ENCODE assay signal across 11 cellular contexts in the genomic region with DNA sequence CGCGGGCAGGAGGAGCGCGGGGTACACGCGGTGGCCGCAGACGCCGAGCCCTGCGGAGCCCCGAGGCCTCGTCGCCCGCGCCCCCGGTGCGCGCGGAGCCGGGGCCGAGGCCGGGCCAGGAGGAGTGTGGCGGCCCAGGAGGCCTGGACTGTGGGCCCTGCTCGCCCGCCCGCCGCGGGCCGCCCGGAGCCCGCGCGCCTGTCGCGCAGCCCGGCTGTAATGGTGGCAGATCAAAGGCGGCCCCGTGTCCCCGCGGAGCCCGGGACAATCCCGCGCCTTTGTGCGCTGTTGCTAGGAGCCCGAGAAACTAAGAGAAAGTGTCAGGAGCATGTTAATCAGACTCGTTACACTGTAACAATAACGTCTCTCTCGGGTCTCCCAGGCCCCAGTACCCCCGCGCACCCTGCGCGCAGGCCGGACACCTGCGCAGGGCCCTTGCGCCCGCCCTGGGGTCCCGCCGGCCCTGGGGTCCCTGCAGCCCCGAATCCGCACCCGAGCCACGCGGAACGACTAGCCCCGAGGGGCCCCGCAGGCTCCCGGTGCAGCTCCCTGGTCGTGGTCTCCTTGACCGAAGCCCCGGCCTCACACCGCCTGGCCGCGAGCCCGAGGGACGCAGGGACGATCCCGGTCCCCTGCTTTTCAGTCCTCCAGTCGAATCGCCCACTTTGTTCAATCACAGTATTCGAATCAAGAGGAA.
A peak's percentile ranks its signal among the peaks of the same experiment; 100 is the strongest.
DNase-seq lines count a peak whose midpoint lies in the region; ATAC-seq and TF ChIP-seq lines count a peak whose summit lies in the region.
"Had no signal": no experiment of that assay in that cellular context is flagged by ENCODE, and none has a peak within 500 bp of the region (broad histone marks: within the 10 kb centered on the region; RNA-seq: fewer than 3 reads in every experiment).

No MANE protein-coding gene starts in this region.

- H3K4me3 ChIP-seq in left ventricle myocardium inferior (peak overlapping the region; percentile 55), right atrium auricular region (peak overlapping the region in 1 of 2 donors; percentile 40), coronary artery (peak overlapping the region; percentile 68), vagina (peak overlapping the region; percentile 15 to 34), BE2C (ENCODE audit: low read depth, low read length) (no peak overlapping the region), adrenal gland (peak overlapping the region in 1 of 4 donors; percentile 63)
- peak overlapping the region; percentile 62 for H3K4me3 ChIP-seq in naive thymus-derived CD4-positive, alpha-beta T cell (ENCODE audit: low read length)
- H3K4me3 ChIP-seq: K562 had no signal

- intact Hi-C loops in left ventricle myocardium inferior (cut with micrococcal nuclease), result loop anchor here (10.0 kb wide), 1 partner anchor 339 kb away; no protein-coding TSS in a partner anchor
- intact Hi-C loops in naive thymus-derived CD4-positive, alpha-beta T cell (cut with micrococcal nuclease), result loop anchor here (1.0 to 10.0 kb wide), 3 partner anchors 66 to 451 kb away; no protein-coding TSS in a partner anchor
- intact Hi-C loops in vagina (cut with DNase I), result no loop called here
- intact Hi-C loops in adrenal gland (cut with DNase I), result no loop called here

- peaks cover 54 to 73% (median 60%) of the 10 kb centered on the region in 5 donors for H3K27me3 Mint-ChIP-seq in naive thymus-derived CD4-positive, alpha-beta T cell

- no peak for TF ChIP-seq POLR2A in vagina (IDR thresholded peaks at IDR 0.05)
- no peak for TF ChIP-seq POLR2A in adrenal gland (IDR thresholded peaks at IDR 0.05)

- peak overlapping the region; percentile 2 to 96 (median 82) for H3K4me3 Mint-ChIP-seq in naive thymus-derived CD4-positive, alpha-beta T cell

- WGBS in adrenal gland, 4 donors, result 29 to 61% (median 32%) methylated on average over 36 to 80 of the region's 80 CpGs

- peaks cover 0 to 1% (median 0%) of the 10 kb centered on the region in 11 donors for H3K9me3 Mint-ChIP-seq in naive thymus-derived CD4-positive, alpha-beta T cell

- POLR2A ChIA-PET in naive thymus-derived CD4-positive, alpha-beta T cell (lab: Charles Lee), result interaction anchor here (0.6 kb wide), 1 partner anchor 306 kb away, joined by 3 read pairs; no protein-coding TSS in a partner anchor

- CTCF ChIA-PET in naive thymus-derived CD4-positive, alpha-beta T cell (lab: Charles Lee), result interaction anchor here (1.0 kb wide), 1 partner anchor 619 kb away, joined by 3 read pairs; no protein-coding TSS in a partner anchor

- no peak overlapping the region for H3K27ac Mint-ChIP-seq in naive thymus-derived CD4-positive, alpha-beta T cell

- H3K4me1 Mint-ChIP-seq in naive thymus-derived CD4-positive, alpha-beta T cell, result peaks cover 7 to 24% (median 16%) of the 10 kb centered on the region in 7 donors

- DNase-seq in left ventricle myocardium inferior, result no peak
- DNase-seq in right atrium auricular region (ENCODE audit: low spot score), result no peak
- DNase-seq in coronary artery (ENCODE audit: low spot score), result no peak
- DNase-seq in naive thymus-derived CD4-positive, alpha-beta T cell, result no peak
- DNase-seq in vagina (ENCODE audit: extremely low spot score in 2 of 2), result no peak
- DNase-seq in BE2C, result no peak
- DNase-seq in adrenal gland, result no peak
- DNase-seq in cortex of kidney (lab: John Stamatoyannopoulos, UW), result no peak
- DNase-seq: activated CD4-positive, alpha-beta T cell treated with anti-CD3 and anti-CD28 coated beads, Interleukin-2, amount 50 U/mL, for 48 hours; SHP77 had no signal

- H3K27me3 ChIP-seq in left ventricle myocardium inferior (ENCODE audit: low read depth), result peaks cover 82% of the 10 kb centered on the region
- H3K27me3 ChIP-seq in right atrium auricular region, result peaks cover 5 to 16% of the 10 kb centered on the region in 2 donors
- peaks cover 6 to 28% of the 10 kb centered on the region in 2 donors for H3K27me3 ChIP-seq in naive thymus-derived CD4-positive, alpha-beta T cell (ENCODE audit: control insufficient read depth in 2 of 2, insufficient read depth in 2 of 2, low read length in 2 of 2)
- no peaks in the 10 kb centered on the region for H3K27me3 ChIP-seq in vagina
- no peaks in the 10 kb centered on the region for H3K27me3 ChIP-seq in BE2C
- peaks cover 44% of the 10 kb centered on the region for H3K27me3 ChIP-seq in adrenal gland

- H3K36me3 Mint-ChIP-seq in naive thymus-derived CD4-positive, alpha-beta T cell, result peaks cover 0 to 11% (median 0%) of the 10 kb centered on the region in 5 donors

- H3K27ac ChIP-seq in left ventricle myocardium inferior (replicated peaks) (no peak overlapping the region), right atrium auricular region (no peak overlapping the region), coronary artery (no peak overlapping the region), vagina (no peak overlapping the region), adrenal gland (no peak overlapping the region)
- no peak overlapping the region for H3K27ac ChIP-seq in naive thymus-derived CD4-positive, alpha-beta T cell (ENCODE audit: low read depth, low read length)

- H3K4me1 ChIP-seq in left ventricle myocardium inferior (peaks cover 8% of the 10 kb centered on the region), right atrium auricular region (peaks cover 0 to 12% of the 10 kb centered on the region in 2 donors), vagina (peaks cover 12% of the 10 kb centered on the region), BE2C (no peaks in the 10 kb centered on the region), adrenal gland (replicated peaks in 1 of 2) (peaks cover 0 to 4% of the 10 kb centered on the region in 2 donors)
- peaks cover 7% of the 10 kb centered on the region in 2 donors for H3K4me1 ChIP-seq in naive thymus-derived CD4-positive, alpha-beta T cell (ENCODE audit: control insufficient read depth in 2 of 2, insufficient read depth in 2 of 2, low read length in 2 of 2)

- no peaks in the 10 kb centered on the region for H3K36me3 ChIP-seq in left ventricle myocardium inferior
- no peaks in the 10 kb centered on the region for H3K36me3 ChIP-seq in right atrium auricular region
- no peaks in the 10 kb centered on the region for H3K36me3 ChIP-seq in naive thymus-derived CD4-positive, alpha-beta T cell (ENCODE audit: control insufficient read depth in 2 of 3, insufficient read depth in 3 of 3, low read length in 3 of 3)
- H3K36me3 ChIP-seq in vagina, result no peaks in the 10 kb centered on the region
- no peaks in the 10 kb centered on the region for H3K36me3 ChIP-seq in BE2C
- no peaks in the 10 kb centered on the region for H3K36me3 ChIP-seq in adrenal gland (replicated peaks in 1 of 2)

- ATAC-seq in naive thymus-derived CD4-positive, alpha-beta T cell, result peak; percentile 22
- ATAC-seq: K562 had no signal

- H3K9me3 ChIP-seq in left ventricle myocardium inferior (replicated peaks), result no peaks in the 10 kb centered on the region
- no peaks in the 10 kb centered on the region for H3K9me3 ChIP-seq in right atrium auricular region
- no peaks in the 10 kb centered on the region for H3K9me3 ChIP-seq in naive thymus-derived CD4-positive, alpha-beta T cell (ENCODE audit: control insufficient read depth in 2 of 3, low read length in 3 of 3)
- H3K9me3 ChIP-seq in vagina, result no peaks in the 10 kb centered on the region
- no peaks in the 10 kb centered on the region for H3K9me3 ChIP-seq in BE2C
- no peaks in the 10 kb centered on the region for H3K9me3 ChIP-seq in adrenal gland (replicated peaks in 1 of 3)

- TF ChIP-seq CTCF in left ventricle myocardium inferior (IDR thresholded peaks at IDR 0.05; ENCODE audit: borderline replicate concordance) (no peak), right atrium auricular region (IDR thresholded peaks at IDR 0.05) (no peak), coronary artery (IDR thresholded peaks at IDR 0.05) (no peak), vagina (IDR thresholded peaks at IDR 0.05) (no peak), BE2C (IDR thresholded peaks at IDR 0.05; ENCODE audit: low read depth, low read length) (no peak), adrenal gland (IDR thresholded peaks at IDR 0.05) (no peak)

Comparison
In these comparisons a context has a peak if more than half of its experiments do, and no peak if none do; other contexts are left out.
1. intact Hi-C loops: an anchor here in left ventricle myocardium inferior (10.0 kb wide) and naive thymus-derived CD4-positive, alpha-beta T cell (1.0 to 10.0 kb wide); none called in vagina and adrenal gland.